In the genomic region with DNA sequence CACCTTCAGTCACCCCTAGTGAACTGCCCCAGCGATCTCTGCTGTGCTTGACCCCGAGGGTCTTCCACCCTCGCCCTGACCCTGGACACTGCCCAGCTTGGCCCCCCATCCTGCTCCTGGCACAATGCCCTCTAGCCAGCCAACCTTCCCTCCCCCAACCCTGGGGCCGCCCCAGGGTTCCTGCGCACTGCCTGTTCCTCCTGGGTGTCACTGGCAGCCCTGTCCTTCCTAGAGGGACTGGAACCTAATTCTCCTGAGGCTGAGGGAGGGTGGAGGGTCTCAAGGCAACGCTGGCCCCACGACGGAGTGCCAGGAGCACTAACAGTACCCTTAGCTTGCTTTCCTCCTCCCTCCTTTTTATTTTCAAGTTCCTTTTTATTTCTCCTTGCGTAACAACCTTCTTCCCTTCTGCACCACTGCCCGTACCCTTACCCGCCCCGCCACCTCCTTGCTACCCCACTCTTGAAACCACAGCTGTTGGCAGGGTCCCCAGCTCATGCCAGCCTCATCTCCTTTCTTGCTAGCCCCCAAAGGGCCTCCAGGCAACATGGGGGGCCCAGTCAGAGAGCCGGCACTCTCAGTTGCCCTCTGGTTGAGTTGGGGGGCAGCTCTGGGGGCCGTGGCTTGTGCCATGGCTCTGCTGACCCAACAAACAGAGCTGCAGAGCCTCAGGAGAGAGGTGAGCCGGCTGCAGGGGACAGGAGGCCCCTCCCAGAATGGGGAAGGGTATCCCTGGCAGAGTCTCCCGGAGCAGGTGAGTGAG, we compare ENCODE assay signal across 8 cellular contexts. TPM values are rescaled to one million over a fixed set of nuclear protein-coding genes. Genes with fewer than 3 reads are reported as not detected.
DNase-seq lines count a peak whose midpoint lies in the region; ATAC-seq and TF ChIP-seq lines count a peak whose summit lies in the region.

A gene with protein sequence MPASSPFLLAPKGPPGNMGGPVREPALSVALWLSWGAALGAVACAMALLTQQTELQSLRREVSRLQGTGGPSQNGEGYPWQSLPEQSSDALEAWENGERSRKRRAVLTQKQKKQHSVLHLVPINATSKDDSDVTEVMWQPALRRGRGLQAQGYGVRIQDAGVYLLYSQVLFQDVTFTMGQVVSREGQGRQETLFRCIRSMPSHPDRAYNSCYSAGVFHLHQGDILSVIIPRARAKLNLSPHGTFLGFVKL (plus strand): TSS at position 207 of the 763 bp plus-strand sequence. CDS start 290 bp downstream, at position 497.

- in situ Hi-C loops in GM13977 (cut with MboI; ENCODE audit: low pct_unique_long_range_greater_than_20kb, low sequenced_read_pairs, unreplicated experiment): loop anchor here (5.0 to 25.0 kb wide), 2 partner anchors 41 to 196 kb away; a partner anchor contains a TSS

- H3K36me3 ChIP-seq in GM06990 (ENCODE audit: control insufficient read depth, insufficient read depth, low read length): no peaks in the 10 kb centered on the region; the same call in 1 of the 2 replicates
- peaks cover 4 to 8% of the 10 kb centered on the region in 2 experiments for H3K36me3 ChIP-seq in trophoblast cell (ENCODE audit: control insufficient read depth in 1 of 2, insufficient read depth in 2 of 2, low read length in 2 of 2)

- H3K27me3 ChIP-seq in GM06990 (replicated peaks; ENCODE audit: control insufficient read depth, insufficient read depth, low read length): no peaks in the 10 kb centered on the region
- no peaks in the 10 kb centered on the region for H3K27me3 ChIP-seq in trophoblast cell (ENCODE audit: insufficient read depth, low read length)

- no peak within 1 kb of the TSS for H2BK120ac ChIP-seq in trophoblast cell (ENCODE audit: insufficient read depth, low read length, poor library complexity)

- H4K8ac ChIP-seq in trophoblast cell (ENCODE audit: low read depth, low read length): peak within 1 kb of the TSS; percentile 70

- peaks cover 11% of the 10 kb centered on the region for H3K79me1 ChIP-seq in trophoblast cell (ENCODE audit: low read length)

- peak within 1 kb of the TSS; percentile 8 for H3K9ac ChIP-seq in trophoblast cell (ENCODE audit: low read length)

- DNase-seq in GM06990 (ENCODE audit: extremely low read depth, insufficient read length): no peak
- DNase-seq in RPMI8226: peak; percentile 25
- DNase-seq in fibroblast of the aortic adventitia (ENCODE audit: low read depth): no peak
- DNase-seq in trophoblast cell: no peak
- DNase-seq in NCI-H2196 treated with DMSO at 0.1 percent for 48 hours (lab: John Stamatoyannopoulos, UW; ENCODE audit: unreplicated experiment): no peak
- no peak for DNase-seq in GM13977 (ENCODE audit: low spot score)
- no peak for DNase-seq in NCI-H2171 treated with DMSO at 0.1 percent for 48 hours (lab: John Stamatoyannopoulos, UW)

- H4K91ac ChIP-seq in trophoblast cell (ENCODE audit: low read depth, low read length): peak within 1 kb of the TSS; percentile 65

- no peaks in the 10 kb centered on the region for H3K9me3 ChIP-seq in trophoblast cell (ENCODE audit: insufficient read depth, low read depth, low read length)

- H3K4me2 ChIP-seq in trophoblast cell (ENCODE audit: low read length): peak within 1 kb of the TSS; percentile 41

- H3K4me3 ChIP-seq in GM06990 (replicated peaks; ENCODE audit: low read depth, low read length) (peak within 1 kb of the TSS; percentile 41), fibroblast of the aortic adventitia (ENCODE audit: low read depth, low read length) (peak within 1 kb of the TSS; percentile 32), trophoblast cell (ENCODE audit: low read depth, low read length) (no peak within 1 kb of the TSS)

- no peak within 1 kb of the TSS for H2BK5ac ChIP-seq in trophoblast cell (ENCODE audit: low read depth, low read length, poor library complexity)

- H3K18ac ChIP-seq in trophoblast cell (ENCODE audit: low read length): no peak within 1 kb of the TSS

- H3K4ac ChIP-seq in trophoblast cell (ENCODE audit: low read depth, low read length): peak within 1 kb of the TSS; percentile 12

- H3K79me2 ChIP-seq in trophoblast cell (ENCODE audit: control insufficient read depth, insufficient read depth, low read length, poor library complexity): peaks cover 11% of the 10 kb centered on the region

- peak within 1 kb of the TSS; percentile 48 for H2AK5ac ChIP-seq in trophoblast cell (ENCODE audit: low read length)

- H3K27ac ChIP-seq in trophoblast cell (ENCODE audit: low read depth, low read length): no peak within 1 kb of the TSS

- no peak for ATAC-seq in HG03378 (IDR thresholded peaks at IDR 0.05; ENCODE audit: unreplicated experiment)

- no peak for TF ChIP-seq CTCF in GM06990 (IDR thresholded peaks at IDR 0.05; ENCODE audit: insufficient read depth, low read length, poor library complexity, severe bottlenecking)
- no peak for TF ChIP-seq CTCF in fibroblast of the aortic adventitia (IDR thresholded peaks at IDR 0.05; ENCODE audit: insufficient read depth, low read length)
- TF ChIP-seq CTCF in GM13977 (IDR thresholded peaks at IDR 0.05; ENCODE audit: extremely low read depth, insufficient read depth, missing control alignments): no peak

- H2BK12ac ChIP-seq in trophoblast cell (ENCODE audit: low read length): no peak within 1 kb of the TSS

- peak within 1 kb of the TSS; percentile 57 for H2AFZ ChIP-seq in trophoblast cell (ENCODE audit: insufficient read depth, low read length, poor library complexity)

- H3K14ac ChIP-seq in trophoblast cell (ENCODE audit: low read length): peak within 1 kb of the TSS; percentile 20

- peaks cover 4 to 12% of the 10 kb centered on the region in 2 experiments for H3K4me1 ChIP-seq in trophoblast cell (ENCODE audit: control insufficient read depth in 1 of 2, insufficient read depth in 2 of 2, low read length in 2 of 2)

- H3K23ac ChIP-seq in trophoblast cell (ENCODE audit: low read length): no peak within 1 kb of the TSS

- peak within 1 kb of the TSS; percentile 22 for H4K12ac ChIP-seq in trophoblast cell (ENCODE audit: low read depth, low read length)

- WGBS in trophoblast cell (ENCODE audit: extremely low coverage, insufficient coverage, insufficient read length): no CpG with 5 or more reads among the region's 16 CpGs

RNA-seq across cellular contexts. Expression of the gene that starts here (rescaled TPM):
- 1.1 and 1.4 TPM in 2 replicates for total RNA-seq in fibroblast of the aortic adventitia (ENCODE audit: low replicate concordance)
- 0.49 and 0.62 TPM in 2 replicates for polyA plus RNA-seq in trophoblast cell (2013)
